ENCODE assay signal across 2 cellular contexts in genomic region chr1:32181065-32181464, GRCh38.
TF ChIP-seq lines count a peak whose summit lies in the region.

No MANE protein-coding gene starts in this region.

TF ChIP-seq in K562, 482 proteins besides CTCF, POLR2A, EP300 and RAD21:
- TF ChIP-seq PCBP1 (IDR thresholded peaks at IDR 0.05; ENCODE audit: low read depth, low read length, poor library complexity, severe bottlenecking) (no peak), NFIC (IDR thresholded peaks at IDR 0.05) (no peak), BRCA1 (IDR thresholded peaks at IDR 0.05) (no peak), BRCA1 (CRISPR knock-in tag; IDR thresholded peaks at IDR 0.05) (no peak), ZEB2 (IDR thresholded peaks at IDR 0.05) (no peak), TCF3 (CRISPR knock-in tag; IDR thresholded peaks at IDR 0.05) (no peak), NFYB (IDR thresholded peaks at IDR 0.05; ENCODE audit: extremely low read depth, insufficient read length) (no peak), CGGBP1 (CRISPR knock-in tag; IDR thresholded peaks at IDR 0.05) (no peak), NR1H2 (CRISPR knock-in tag; IDR thresholded peaks at IDR 0.05) (peak; percentile 65; the same call in 1 of the 2 replicates), MCM7 (IDR thresholded peaks at IDR 0.05) (no peak), MTF1 (CRISPR knock-in tag; IDR thresholded peaks at IDR 0.05; ENCODE audit: borderline replicate concordance) (peak; percentile 4; the same call in 1 of the 2 replicates), RBBP5 (IDR thresholded peaks at IDR 0.05; ENCODE audit: borderline replicate concordance, insufficient read depth, low read length, poor library complexity, severe bottlenecking) (peak; percentile 3)

TF ChIP-seq in GM12891, 5 proteins besides CTCF, POLR2A, EP300 and RAD21:
- TF ChIP-seq PAX5 (IDR thresholded peaks at IDR 0.05; ENCODE audit: insufficient read depth, low read length, severe bottlenecking) (no peak), SPI1 (IDR thresholded peaks at IDR 0.05; ENCODE audit: low read depth, low read length) (no peak), TAF1 (IDR thresholded peaks at IDR 0.05; ENCODE audit: low read depth, low read length) (no peak), POU2F2 (IDR thresholded peaks at IDR 0.05; ENCODE audit: low read depth, low read length) (no peak), POLR2AphosphoS5 (IDR thresholded peaks at IDR 0.05; ENCODE audit: low read depth, low read length) (no peak)
TF ChIP-seq in GM12891: peak in this region for 0.
